Comparison of ENCODE assay signal across 8 cellular contexts in the genomic region with DNA sequence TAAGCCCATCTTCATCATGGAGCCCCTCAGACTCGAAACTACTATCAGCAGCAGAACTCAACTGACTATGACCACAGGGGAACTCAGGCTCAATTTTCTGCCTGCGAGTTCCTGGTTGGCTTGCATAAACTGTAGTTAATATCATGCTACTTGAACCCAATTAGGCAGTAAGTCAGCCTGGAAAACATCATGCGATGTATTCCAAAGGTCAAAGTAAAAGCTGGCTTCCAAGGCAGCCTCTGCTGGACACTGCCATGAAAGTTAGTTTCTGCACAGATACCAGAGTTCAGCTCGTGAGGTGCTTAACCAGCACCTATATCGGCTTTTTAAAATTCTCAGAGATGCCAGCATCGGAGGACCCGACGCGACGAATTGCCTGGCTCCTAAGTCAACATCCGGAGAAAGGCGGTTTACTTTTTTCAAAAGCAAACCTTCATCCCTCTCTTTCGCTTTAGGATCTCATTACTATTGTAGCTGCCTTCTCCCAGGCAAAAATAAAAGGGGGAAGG. TPM values are rescaled to one million over a fixed set of nuclear protein-coding genes. Genes with fewer than 3 reads are reported as not detected.
DNase-seq lines count a peak whose midpoint lies in the region; ATAC-seq and TF ChIP-seq lines count a peak whose summit lies in the region.

No MANE protein-coding gene starts in this region.

- H3K27ac ChIP-seq in dorsolateral prefrontal cortex: peak overlapping the region; percentile 95 to 100 (median 99)

- no peaks in the 10 kb centered on the region for H3K9me3 ChIP-seq in mononuclear cell (ENCODE audit: low read depth, low read length)

- TF ChIP-seq CTCF in GM12865 (IDR thresholded peaks at IDR 0.05; ENCODE audit: insufficient read depth, low read depth, low read length, missing control alignments) (no peak), dorsolateral prefrontal cortex (IDR thresholded peaks at IDR 0.05 in 54 of 56, conservative IDR thresholded peaks at IDR 0.05 in 2 of 56; ENCODE audit: low read depth in 1 of 56, partially characterized antibody in 56 of 56) (peak in 1 of 56 donors; percentile 2)

- H3K4me1 ChIP-seq in mononuclear cell (ENCODE audit: insufficient read depth, low read length): peaks cover 56% of the 10 kb centered on the region

- no peak for ATAC-seq in HG02870 (IDR thresholded peaks at IDR 0.05; ENCODE audit: unreplicated experiment)

- intact Hi-C loops in dorsolateral prefrontal cortex (cut with DNase I): loop anchor here (2.0 to 5.0 kb wide), 4 partner anchors 40 to 265 kb away; no protein-coding TSS in a partner anchor

- H3K27me3 ChIP-seq in dorsolateral prefrontal cortex (no peaks in the 10 kb centered on the region), mononuclear cell (ENCODE audit: insufficient read depth, low read length) (no peaks in the 10 kb centered on the region)

- DNase-seq in GM12865 (ENCODE audit: low read depth) (peak; percentile 41), NCI-H748 treated with DMSO at 0.1 percent for 48 hours (lab: John Stamatoyannopoulos, UW) (peak; percentile 27), dorsolateral prefrontal cortex (no peak), NK-92 (lab: John Stamatoyannopoulos, UW; ENCODE audit: unreplicated experiment) (no peak), GM03348 (ENCODE audit: low spot score) (no peak), NCI-H82 (lab: John Stamatoyannopoulos, UW) (no peak)

- H3K4me3 ChIP-seq in GM12865 (ENCODE audit: low read depth, low read length) (peak overlapping the region; percentile 90), dorsolateral prefrontal cortex (peak overlapping the region; percentile 68 to 99 (median 91)), mononuclear cell (ENCODE audit: low read length) (peak overlapping the region; percentile 97)

RNA-seq across cellular contexts. Expression of gene ANP32A, which starts 3.8 kb away (rescaled TPM):
- total RNA-seq in dorsolateral prefrontal cortex: 100 to 1,000 TPM in 110 of 120 experiments, 10 to 100 TPM in 10; 83.9 to 167 (median 121) TPM
- 52.8 TPM for total RNA-seq in mononuclear cell

Comparison
In these comparisons a context has a peak if more than half of its experiments do, and no peak if none do; other contexts are left out.
1. DNase-seq: peak in GM12865 (single experiment) and NCI-H748 treated with DMSO at 0.1 percent for 48 hours (single experiment); none in dorsolateral prefrontal cortex (0 of 10), NK-92 (single experiment), GM03348 (single experiment) and NCI-H82 (single experiment).
2. Peak in every context shown above with its lines, with median percentiles within 50 percentile points of each other: H3K4me3 ChIP-seq.